In genomic region chr3:160445854-160446253, GRCh38 we compare ENCODE assay signal across 1 cellular context.
TF ChIP-seq lines count a peak whose summit lies in the region.

No MANE protein-coding gene starts in this region.

TF ChIP-seq in WTC11, 78 proteins besides CTCF, POLR2A, EP300 and RAD21:
- TF ChIP-seq USF2 (CRISPR knock-in tag; IDR thresholded peaks at IDR 0.05) (no peak), NFE2L1 (CRISPR knock-in tag; IDR thresholded peaks at IDR 0.05) (no peak), HMGA2 (CRISPR knock-in tag; IDR thresholded peaks at IDR 0.05) (no peak), ZNF121 (CRISPR knock-in tag; IDR thresholded peaks at IDR 0.05) (peak; percentile 92), KAT7 (CRISPR knock-in tag; IDR thresholded peaks at IDR 0.05; ENCODE audit: borderline replicate concordance) (no peak), CREB1 (CRISPR knock-in tag; IDR thresholded peaks at IDR 0.05) (no peak)
- TF ChIP-seq, protein P1, sequence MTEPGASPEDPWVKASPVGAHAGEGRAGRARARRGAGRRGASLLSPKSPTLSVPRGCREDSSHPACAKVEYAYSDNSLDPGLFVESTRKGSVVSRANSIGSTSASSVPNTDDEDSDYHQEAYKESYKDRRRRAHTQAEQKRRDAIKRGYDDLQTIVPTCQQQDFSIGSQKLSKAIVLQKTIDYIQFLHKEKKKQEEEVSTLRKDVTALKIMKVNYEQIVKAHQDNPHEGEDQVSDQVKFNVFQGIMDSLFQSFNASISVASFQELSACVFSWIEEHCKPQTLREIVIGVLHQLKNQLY (CRISPR knock-in tag; IDR thresholded peaks at IDR 0.05): no peak
- TF ChIP-seq, protein P2, sequence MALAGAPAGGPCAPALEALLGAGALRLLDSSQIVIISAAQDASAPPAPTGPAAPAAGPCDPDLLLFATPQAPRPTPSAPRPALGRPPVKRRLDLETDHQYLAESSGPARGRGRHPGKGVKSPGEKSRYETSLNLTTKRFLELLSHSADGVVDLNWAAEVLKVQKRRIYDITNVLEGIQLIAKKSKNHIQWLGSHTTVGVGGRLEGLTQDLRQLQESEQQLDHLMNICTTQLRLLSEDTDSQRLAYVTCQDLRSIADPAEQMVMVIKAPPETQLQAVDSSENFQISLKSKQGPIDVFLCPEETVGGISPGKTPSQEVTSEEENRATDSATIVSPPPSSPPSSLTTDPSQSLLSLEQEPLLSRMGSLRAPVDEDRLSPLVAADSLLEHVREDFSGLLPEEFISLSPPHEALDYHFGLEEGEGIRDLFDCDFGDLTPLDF (CRISPR knock-in tag; IDR thresholded peaks at IDR 0.05): no peak
